28 cellular contexts compared by ENCODE assay signal in the genomic region with DNA sequence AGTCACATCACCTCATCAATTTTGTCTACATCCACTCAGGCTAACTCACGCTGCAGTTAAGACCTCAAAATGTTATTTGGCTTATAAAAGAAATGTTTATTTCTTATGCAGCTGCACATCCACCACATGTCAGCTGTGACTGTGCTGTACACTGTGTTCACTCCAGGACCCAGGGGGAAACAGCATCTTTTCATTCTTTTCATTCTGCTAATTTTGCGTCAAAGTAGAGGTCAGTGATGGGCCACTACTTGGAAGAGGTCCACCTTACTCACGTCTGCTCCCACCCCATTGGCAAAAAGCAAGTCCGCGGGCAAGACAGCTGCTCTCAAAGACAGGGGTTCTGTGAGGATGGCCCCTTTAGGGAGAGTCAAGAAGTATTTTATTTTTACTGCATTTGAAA. TPM values are rescaled to one million over a fixed set of nuclear protein-coding genes. Genes with fewer than 3 reads are reported as not detected.
"Had no signal": no experiment of that assay in that cellular context is flagged by ENCODE, and none has a peak within 500 bp of the region (broad histone marks: within the 10 kb centered on the region; RNA-seq: fewer than 3 reads in every experiment).

No MANE protein-coding gene starts in this region.

- H3K36me3 ChIP-seq: right lobe of liver, spleen, transverse colon, upper lobe of right lung, vagina had no signal

- H3K27ac ChIP-seq: epithelial cell of prostate, psoas muscle, right lobe of liver, skin epidermis, spleen, testis, transverse colon, upper lobe of right lung, vagina had no signal

- H3K27me3 ChIP-seq: right lobe of liver, testis, transverse colon, upper lobe of right lung, vagina had no signal

- H3K4me3 ChIP-seq: lung, psoas muscle, right lobe of liver, skin epidermis, spleen, testis, transverse colon, upper lobe of right lung, vagina had no signal

- H3K4me1 ChIP-seq: psoas muscle, right lobe of liver, spleen, testis, transverse colon, upper lobe of right lung, vagina had no signal

- FAIRE-seq: colon, keratinocyte had no signal

- H3K9me3 ChIP-seq: psoas muscle, right lobe of liver, spleen, testis, transverse colon, upper lobe of right lung, vagina had no signal

- DNase-seq: central memory CD4-positive, alpha-beta T cell; effector CD8-positive, alpha-beta T cell; endodermal cell; foreskin melanocyte; head of caudate nucleus; midbrain; naive thymus-derived CD8-positive, alpha-beta T cell; nephron progenitor cell; nucleus accumbens; right lobe of liver; spleen; stimulated activated CD4-positive, alpha-beta T cell treated with anti-CD3 and anti-CD28 coated beads, Interleukin-4, amount 100 ng/mL, for 4 hours; stimulated activated naive CD8-positive, alpha-beta T cell treated with anti-CD3 and anti-CD28 coated beads, Interleukin-15, Interleukin-2, amounts not matched to agents 100 U/mL and 50 U/mL, for 24 hours; substantia nigra; testis; transverse colon; upper lobe of right lung had no signal

- ATAC-seq: esophagus mucosa; naive thymus-derived CD8-positive, alpha-beta T cell; right lobe of liver; stimulated activated memory B cell treated with anti-CD40 and anti-IgM and Interleukin-4, amounts not matched to agents 10 μg/mL and 1 μg/mL and 100 μg/mL, for 72 hours; stimulated activated naive CD8-positive, alpha-beta T cell treated with anti-CD3 and anti-CD28 coated beads, Interleukin-15, Interleukin-2, amounts not matched to agents 100 U/mL and 50 U/mL, for 24 hours; upper lobe of right lung had no signal

RNA-seq across cellular contexts. Expression of gene DCT, which starts 4.5 kb away (rescaled TPM):
- total RNA-seq: endodermal cell, esophagus mucosa, glomerular endothelial cell, osteocyte, transverse colon, upper lobe of right lung, vagina had no signal
